Comparison of ENCODE assay signal across 22 cellular contexts in genomic region chr20:36676701-36677421, GRCh38. TPM values are rescaled to one million over a fixed set of nuclear protein-coding genes. Genes with fewer than 3 reads are reported as not detected.
DNase-seq lines count a peak whose midpoint lies in the region; ATAC-seq and TF ChIP-seq lines count a peak whose summit lies in the region.
"Had no signal": no experiment of that assay in that cellular context is flagged by ENCODE, and none has a peak within 500 bp of the region (broad histone marks: within the 10 kb centered on the region; RNA-seq: fewer than 3 reads in every experiment).

No MANE protein-coding gene starts in this region.

- H3K4me1 Mint-ChIP-seq in GM23338 (0 out of 3 replicates have a peak, but pooled peaks cover 2% of the 10 kb centered on the region), osteocyte (ENCODE audit: unreplicated experiment) (peaks cover 7% of the 10 kb centered on the region)
- H3K4me1 Mint-ChIP-seq in CD4-positive, alpha-beta T cell (ENCODE audit: low read depth) = no peaks in the 10 kb centered on the region
- H3K4me1 Mint-ChIP-seq: activated naive CD4-positive, alpha-beta T cell treated with anti-CD3 and anti-CD28 coated beads, Interleukin-2, amount 50 U/mL, for 24 hours had no signal

- CTCF ChIA-PET in CD4-positive, alpha-beta T cell (lab: Charles Lee) = no interaction called here

- H3K4me3 Mint-ChIP-seq in GM23338 (peak overlapping the region; percentile 51; the same call in 2 of the 3 replicates), osteocyte (ENCODE audit: unreplicated experiment) (peak overlapping the region; percentile 76)
- no peak overlapping the region for H3K4me3 Mint-ChIP-seq in CD4-positive, alpha-beta T cell
- H3K4me3 Mint-ChIP-seq: activated naive CD4-positive, alpha-beta T cell treated with anti-CD3 and anti-CD28 coated beads, Interleukin-2, amount 50 U/mL, for 24 hours; activated T-cell treated with anti-CD3 and anti-CD28 coated beads, Interleukin-2, amount 50 U/mL, for 4 hours; dendritic cell treated with granulocyte-macrophage colony-stimulating factor and Interleukin-4, amounts not matched to agents 40 ng/mL and 50 ng/mL, for 4 days had no signal

- no peaks in the 10 kb centered on the region for H3K27me3 ChIP-seq in GM23338 (ENCODE audit: insufficient read depth)
- no peaks in the 10 kb centered on the region for H3K27me3 ChIP-seq in iPS-15b (ENCODE audit: control insufficient read depth, insufficient read depth, low read length)
- no peaks in the 10 kb centered on the region for H3K27me3 ChIP-seq in CD4-positive, alpha-beta T cell (ENCODE audit: control insufficient read depth, insufficient read depth, low read length)
- H3K27me3 ChIP-seq: body of pancreas, suprapubic skin had no signal

- POLR2A ChIA-PET in CD4-positive, alpha-beta T cell (lab: Charles Lee) = no interaction called here

- H3K9me3 ChIP-seq in iPS-15b (ENCODE audit: control insufficient read depth, insufficient read depth, low read length) = no peaks in the 10 kb centered on the region
- H3K9me3 ChIP-seq in CD4-positive, alpha-beta T cell (ENCODE audit: control insufficient read depth, low read length) = no peaks in the 10 kb centered on the region
- H3K9me3 ChIP-seq: body of pancreas, suprapubic skin had no signal

- ATAC-seq in GM23338 = peak; percentile 98
- ATAC-seq in CD4-positive, alpha-beta T cell (ENCODE audit: poor library complexity) = no peak
- no peak for ATAC-seq in HG02642 (IDR thresholded peaks at IDR 0.05; ENCODE audit: poor library complexity, unreplicated experiment)
- ATAC-seq: activated T-cell treated with anti-CD3 and anti-CD28 coated beads, Interleukin-2, amount 50 U/mL, for 4 hours; body of pancreas; left lobe of liver had no signal

- TF ChIP-seq CTCF in GM23338 (conservative IDR thresholded peaks at IDR 0.05; ENCODE audit: low read depth in 2 of 2) = no peak
- TF ChIP-seq CTCF in osteocyte (IDR thresholded peaks at IDR 0.05) = no peak
- TF ChIP-seq CTCF in CD4-positive, alpha-beta T cell (IDR thresholded peaks at IDR 0.05) = no peak

- H3K4me3 ChIP-seq in GM23338 = peak overlapping the region; percentile 60
- H3K4me3 ChIP-seq in iPS-15b (ENCODE audit: low read depth, low read length) = peak overlapping the region; percentile 80
- H3K4me3 ChIP-seq: body of pancreas, skin epidermis, suprapubic skin had no signal

- H3K27me3 Mint-ChIP-seq in GM23338 (ENCODE audit: insufficient read depth, low read depth, poor library complexity) (peaks cover 4% of the 10 kb centered on the region), osteocyte (ENCODE audit: unreplicated experiment) (no peaks in the 10 kb centered on the region)
- H3K27me3 Mint-ChIP-seq in CD4-positive, alpha-beta T cell = no peaks in the 10 kb centered on the region
- H3K27me3 Mint-ChIP-seq: activated naive CD4-positive, alpha-beta T cell treated with anti-CD3 and anti-CD28 coated beads, Interleukin-2, amount 50 U/mL, for 24 hours; dendritic cell treated with granulocyte-macrophage colony-stimulating factor and Interleukin-4, amounts not matched to agents 40 ng/mL and 50 ng/mL, for 4 days had no signal

- H3K36me3 ChIP-seq in GM23338 (ENCODE audit: insufficient read depth) (no peaks in the 10 kb centered on the region), iPS-15b (ENCODE audit: control insufficient read depth, insufficient read depth, low read length) (no peaks in the 10 kb centered on the region)

- H3K36me3 Mint-ChIP-seq in GM23338 (ENCODE audit: low read depth) = peaks cover 26% of the 10 kb centered on the region
- peaks cover 8% of the 10 kb centered on the region for H3K36me3 Mint-ChIP-seq in osteocyte (ENCODE audit: unreplicated experiment)
- H3K36me3 Mint-ChIP-seq in CD4-positive, alpha-beta T cell (ENCODE audit: low read depth) = peaks cover 32% of the 10 kb centered on the region

- peak overlapping the region; percentile 82 for H2AFZ ChIP-seq in GM23338

- H3K4me2 ChIP-seq in GM23338 = peak overlapping the region; percentile 78

- H3K9me2 ChIP-seq in GM23338 (ENCODE audit: insufficient read depth) = no peaks in the 10 kb centered on the region

- H3K9me3 Mint-ChIP-seq in GM23338 (no peaks in the 10 kb centered on the region; the same call in 1 of the 3 replicates), osteocyte (ENCODE audit: unreplicated experiment) (no peaks in the 10 kb centered on the region)
- H3K9me3 Mint-ChIP-seq in CD4-positive, alpha-beta T cell = no peaks in the 10 kb centered on the region
- H3K9me3 Mint-ChIP-seq: activated naive CD4-positive, alpha-beta T cell treated with anti-CD3 and anti-CD28 coated beads, Interleukin-2, amount 50 U/mL, for 24 hours; activated T-cell treated with anti-CD3 and anti-CD28 coated beads, Interleukin-2, amount 50 U/mL, for 4 hours had no signal

- peaks cover 6% of the 10 kb centered on the region; the same call in 1 of the 2 replicates for H3F3A ChIP-seq in GM23338 (replicated peaks; ENCODE audit: low read depth)

- H3K9ac ChIP-seq in iPS-15b (ENCODE audit: low read depth, low read length) = peak overlapping the region; percentile 66

- peak overlapping the region; percentile 77; the same call in 1 of the 2 replicates for H3K27ac ChIP-seq in GM23338 (ENCODE audit: low read depth)
- H3K27ac ChIP-seq in CD4-positive, alpha-beta T cell (ENCODE audit: low read depth, low read length) = no peak overlapping the region
- H3K27ac ChIP-seq: body of pancreas, skin epidermis, suprapubic skin had no signal

- H3K79me2 ChIP-seq in GM23338 (replicated peaks; ENCODE audit: insufficient read depth) = no peaks in the 10 kb centered on the region

- H3K4me1 ChIP-seq in GM23338 (ENCODE audit: insufficient read depth) (no peaks in the 10 kb centered on the region), iPS-15b (ENCODE audit: control insufficient read depth, insufficient read depth, low read length) (no peaks in the 10 kb centered on the region)
- H3K4me1 ChIP-seq: body of pancreas, suprapubic skin had no signal

- DNase-seq in GM23338 (ENCODE audit: low spot score) (peak; percentile 89), SHP77 (lab: John Stamatoyannopoulos, UW) (peak; percentile 53 to 58), osteocyte (ENCODE audit: extremely low spot score, unreplicated experiment) (peak; percentile 91), dermis blood vessel endothelial cell (no peak), RKO (ENCODE audit: low spot score) (no peak)
- DNase-seq in CD4-positive, alpha-beta T cell = no peak
- DNase-seq: activated CD4-positive, alpha-beta T cell treated with anti-CD3 and anti-CD28 coated beads, Interleukin-2, amount 50 U/mL, for 4 hours; activated T-cell treated with anti-CD3 and anti-CD28 coated beads, Interleukin-2, amount 50 U/mL, for 4 hours; body of pancreas; erythroblast; HCEC 1CT; NCI-H1417; NCI-H774; stimulated activated CD4-positive, alpha-beta T cell treated with anti-CD3 and anti-CD28 coated beads, Interleukin-4, amount 100 ng/mL, for 4 hours; stimulated activated CD8-positive, alpha-beta memory T cell treated with anti-CD3 and anti-CD28 coated beads, Interleukin-4, amount 100 ng/mL, for 48 hours had no signal

- H3K27ac Mint-ChIP-seq in GM23338 (no peak overlapping the region), osteocyte (ENCODE audit: unreplicated experiment) (peak overlapping the region; percentile 66)
- no peak overlapping the region for H3K27ac Mint-ChIP-seq in CD4-positive, alpha-beta T cell
- H3K27ac Mint-ChIP-seq: activated naive CD4-positive, alpha-beta T cell treated with anti-CD3 and anti-CD28 coated beads, Interleukin-2, amount 50 U/mL, for 24 hours; dendritic cell treated with granulocyte-macrophage colony-stimulating factor and Interleukin-4, amounts not matched to agents 40 ng/mL and 50 ng/mL, for 4 days had no signal

- intact Hi-C loops in CD4-positive, alpha-beta T cell (cut with DNase I, micrococcal nuclease) = no loop called here

- no peaks in the 10 kb centered on the region for H4K20me1 ChIP-seq in GM23338 (replicated peaks; ENCODE audit: insufficient read depth)

TF ChIP-seq in GM23338, 12 proteins besides CTCF, POLR2A, EP300 and RAD21:
- TF ChIP-seq POLR2AphosphoS5 (IDR thresholded peaks at IDR 0.05; ENCODE audit: low read depth) = peak; percentile 37; the same call in 1 of the 2 replicates
- TF ChIP-seq, protein P1, sequence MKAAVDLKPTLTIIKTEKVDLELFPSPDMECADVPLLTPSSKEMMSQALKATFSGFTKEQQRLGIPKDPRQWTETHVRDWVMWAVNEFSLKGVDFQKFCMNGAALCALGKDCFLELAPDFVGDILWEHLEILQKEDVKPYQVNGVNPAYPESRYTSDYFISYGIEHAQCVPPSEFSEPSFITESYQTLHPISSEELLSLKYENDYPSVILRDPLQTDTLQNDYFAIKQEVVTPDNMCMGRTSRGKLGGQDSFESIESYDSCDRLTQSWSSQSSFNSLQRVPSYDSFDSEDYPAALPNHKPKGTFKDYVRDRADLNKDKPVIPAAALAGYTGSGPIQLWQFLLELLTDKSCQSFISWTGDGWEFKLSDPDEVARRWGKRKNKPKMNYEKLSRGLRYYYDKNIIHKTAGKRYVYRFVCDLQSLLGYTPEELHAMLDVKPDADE (IDR thresholded peaks at IDR 0.05) = no peak
TF ChIP-seq in GM23338: peak in this region for 1.

RNA-seq across cellular contexts. Expression of gene SLA2, which starts 30.9 kb away (rescaled TPM):
- 0.62 TPM in 1 of 2 replicates, not detected in the other for total RNA-seq in GM23338 (2014; rRNA removed; shearing (Covaris generic))
- 0.18 TPM in 1 of 2 replicates, not detected in the other for polyA plus RNA-seq in GM23338 (2016; fragmentation: Nextera tagmentation; extraction: Ambion mirVana)
- total RNA-seq in osteocyte (not detected in 2 replicates), dermis blood vessel endothelial cell (not detected in 2 replicates)
- 10 to 100 TPM; 19.9 to 21.3 TPM for total RNA-seq in CD4-positive, alpha-beta T cell

Comparison
In these comparisons a context has a peak if more than half of its experiments do, and no peak if none do; other contexts are left out.
1. DNase-seq: peak in GM23338 (single experiment), SHP77 (2 of 2) and osteocyte (single experiment); none in dermis blood vessel endothelial cell (single experiment), CD4-positive, alpha-beta T cell (0 of 10) and RKO (single experiment).
2. RNA of gene SLA2, which starts 30.9 kb away (total RNA-seq): 19.9 to 21.3 TPM in CD4-positive, alpha-beta T cell; not detected in osteocyte, 0.62 TPM in GM23338 and not detected in dermis blood vessel endothelial cell; every median in the first group is over 10 times any median in the second.